Comparison of ENCODE assay signal across 8 cellular contexts in genomic region chr6:105753184-105754097, GRCh38.
DNase-seq lines count a peak whose midpoint lies in the region; ATAC-seq lines count a peak whose summit lies in the region.
"Had no signal": no experiment of that assay in that cellular context is flagged by ENCODE, and none has a peak within 500 bp of the region (broad histone marks: within the 10 kb centered on the region; RNA-seq: fewer than 3 reads in every experiment).

No MANE protein-coding gene starts in this region.

- peak; percentile 79 for DNase-seq in EH (ENCODE audit: low read depth)
- peak; percentile 46 to 63 for DNase-seq in NCI-H446 (lab: John Stamatoyannopoulos, UW)
- no peak for DNase-seq in sciatic nerve (ENCODE audit: low spot score)
- no peak for DNase-seq in HuH-7.5 (ENCODE audit: low spot score)
- no peak for DNase-seq in AML-193 (lab: John Stamatoyannopoulos, UW)
- DNase-seq in effector CD4-positive, alpha-beta T cell = no peak
- DNase-seq: NCI-H1930 had no signal

- intact Hi-C loops in sciatic nerve (cut with DNase I) = no loop called here

- ATAC-seq in esophagus mucosa = peak; percentile 94
- peak; percentile 20 for ATAC-seq in sciatic nerve

Comparison
In these comparisons a context has a peak if more than half of its experiments do, and no peak if none do; other contexts are left out.
1. DNase-seq: peak in EH (single experiment) and NCI-H446 (2 of 2); none in sciatic nerve (single experiment), HuH-7.5 (single experiment), AML-193 (0 of 2) and effector CD4-positive, alpha-beta T cell (single experiment).